ENCODE assay signal across 8 cellular contexts in the genomic region with DNA sequence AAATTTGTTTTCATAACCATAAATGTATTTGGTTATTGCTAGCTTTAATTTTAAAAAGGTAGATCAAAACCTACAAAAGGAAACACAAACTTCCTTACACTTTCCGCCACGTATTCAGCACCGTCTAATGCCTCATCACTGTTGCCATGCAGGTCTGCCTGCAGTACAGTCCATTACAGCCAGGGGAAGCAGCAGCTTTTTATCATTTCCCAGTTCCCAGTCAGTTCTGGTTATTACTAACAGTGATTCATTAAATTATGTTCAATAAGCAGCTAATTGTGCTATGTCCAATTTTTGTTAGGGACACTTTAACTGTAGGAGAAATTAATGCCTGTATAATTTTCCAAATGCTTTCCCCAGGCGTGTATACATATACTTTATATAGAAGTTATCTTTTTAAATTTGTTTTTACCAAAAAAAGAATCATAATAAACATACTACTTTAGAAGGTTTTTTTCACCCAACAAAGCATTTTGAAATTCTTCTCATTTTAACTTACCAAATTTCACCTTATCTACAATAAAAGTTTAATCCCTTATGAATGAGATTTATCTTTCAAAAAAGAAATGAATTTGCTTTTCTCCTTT.
A peak's percentile ranks its signal among the peaks of the same experiment; 100 is the strongest.
DNase-seq lines count a peak whose midpoint lies in the region; ATAC-seq, FAIRE-seq and TF ChIP-seq lines count a peak whose summit lies in the region.

No MANE protein-coding gene starts in this region.

- no peaks in the 10 kb centered on the region for H3K36me3 ChIP-seq in neutrophil

- H3K27ac ChIP-seq in neutrophil, result peak overlapping the region; percentile 86

- H3K4me3 ChIP-seq in fibroblast of pulmonary artery (replicated peaks; ENCODE audit: low read depth, low read length) (no peak overlapping the region), neutrophil (ENCODE audit: low read depth in 1 of 2, low read length in 1 of 2) (no peak overlapping the region)

- H3K9me3 ChIP-seq in neutrophil, result no peaks in the 10 kb centered on the region

- TF ChIP-seq POLR2A in GM18505 (IDR thresholded peaks at IDR 0.05; ENCODE audit: borderline replicate concordance, extremely low read depth, insufficient read depth, insufficient read length), result no peak

- ATAC-seq in GM18505 (IDR thresholded peaks at IDR 0.05; ENCODE audit: unreplicated experiment) (peak; percentile 94), HG02885 (IDR thresholded peaks at IDR 0.05; ENCODE audit: poor library complexity, unreplicated experiment) (peak; percentile 98)

- peak; percentile 66 for FAIRE-seq in urothelium cell line (lab: Jason Lieb, UNC)

- no peaks in the 10 kb centered on the region for H3K27me3 ChIP-seq in neutrophil

- H3K4me1 ChIP-seq in neutrophil (ENCODE audit: control insufficient read depth in 1 of 2, insufficient read depth in 1 of 2, low read depth in 1 of 2, low read length in 1 of 2), result peaks cover 51 to 52% of the 10 kb centered on the region in 2 experiments

- DNase-seq in AG09319 (ENCODE audit: extremely low read depth, low read depth), result peak; percentile 61
- peak; percentile 1 for DNase-seq in NCI-H526 treated with DMSO at 0.1 percent for 48 hours (lab: John Stamatoyannopoulos, UW)
- DNase-seq in activated T-cell treated with anti-CD3 and anti-CD28 coated beads for 4 hours, result peak; percentile 33
- DNase-seq in fibroblast of pulmonary artery (ENCODE audit: low read depth), result peak; percentile 91
- peak; percentile 72 for DNase-seq in urothelium cell line (ENCODE audit: low spot score)

- TF ChIP-seq CTCF in AG09319 (IDR thresholded peaks at IDR 0.05; ENCODE audit: low read depth, low read length) (peak; percentile 95), fibroblast of pulmonary artery (IDR thresholded peaks at IDR 0.05; ENCODE audit: low read length, missing control alignments) (peak; percentile 99), neutrophil (IDR thresholded peaks at IDR 0.05) (peak; percentile 97)

Comparison
In these comparisons a context has a peak if more than half of its experiments do, and no peak if none do; other contexts are left out.
1. DNase-seq: peak in every context shown above with its lines; median percentile 91 in fibroblast of pulmonary artery; 72 in urothelium cell line; 61 in AG09319; 33 in activated T-cell treated with anti-CD3 and anti-CD28 coated beads for 4 hours; 1 in NCI-H526 treated with DMSO at 0.1 percent for 48 hours.